In the genomic region with DNA sequence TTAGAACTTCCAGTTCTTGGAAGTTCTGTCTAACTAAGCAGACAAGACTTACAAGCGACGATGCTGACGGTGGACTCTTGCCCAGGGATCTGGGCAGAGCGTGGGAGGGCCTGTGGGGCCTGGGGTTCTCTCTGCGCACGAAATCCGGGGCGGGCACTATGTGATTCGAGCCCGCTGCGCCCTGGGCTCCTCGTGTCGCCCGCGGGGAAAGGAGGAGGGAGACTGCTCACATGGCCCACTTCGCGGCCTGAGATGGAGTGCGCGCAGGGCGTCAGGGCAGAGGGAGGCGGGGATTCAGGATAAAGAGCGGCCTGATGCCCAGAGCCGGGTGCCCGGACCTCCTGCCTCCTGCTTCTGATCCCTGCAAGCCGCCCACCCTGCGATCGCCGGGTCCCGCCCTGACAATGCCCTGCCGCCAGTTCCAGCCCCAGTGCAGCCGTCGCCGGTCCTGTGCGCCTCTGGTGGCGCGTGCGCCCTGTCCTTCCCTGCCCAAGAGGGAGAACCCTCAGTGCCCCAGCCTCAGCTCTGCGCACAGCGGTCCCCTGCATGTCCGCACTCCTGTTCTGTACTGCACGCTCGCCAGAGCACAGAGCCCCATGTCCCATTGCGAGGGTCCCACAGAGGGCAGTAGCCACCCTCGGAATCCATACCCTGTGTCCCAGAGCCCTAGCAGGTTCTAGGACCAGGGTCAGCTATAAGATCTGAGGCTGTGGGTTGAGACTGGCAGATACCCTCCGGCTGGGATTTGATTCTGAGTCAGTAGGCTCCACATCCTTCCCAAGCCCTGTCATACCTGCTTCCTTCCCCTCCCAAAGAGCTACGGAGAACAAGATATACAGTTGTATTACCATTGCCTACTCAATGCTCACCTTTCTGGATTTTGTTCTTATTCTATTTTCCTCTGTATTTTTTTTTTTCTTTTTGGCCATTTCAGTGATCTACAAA, we compare ENCODE assay signal across 8 cellular contexts.
A peak's percentile ranks its signal among the peaks of the same experiment; 100 is the strongest.
DNase-seq lines count a peak whose midpoint lies in the region; ATAC-seq lines count a peak whose summit lies in the region.

No MANE protein-coding gene starts in this region.

- H3K9me3 Mint-ChIP-seq in T-helper 2 cell treated with Interferon-gamma antibody and Interleukin-4, amounts not matched to agents 5 μg/mL and 100 μg/mL, for 36 hours: no peaks in the 10 kb centered on the region
- no peaks in the 10 kb centered on the region for H3K9me3 Mint-ChIP-seq in natural killer cell treated with Interleukin-12 subunit alpha and Interleukin-12 subunit beta and Interleukin-15 and Interleukin-18, amount 100 ng/mL, for 72 hours

- no peaks in the 10 kb centered on the region for H3K27me3 ChIP-seq in endocrine pancreas (ENCODE audit: control insufficient read depth, insufficient read depth, low read length)

- ATAC-seq in natural killer cell treated with Interleukin-12 subunit alpha and Interleukin-12 subunit beta and Interleukin-15 and Interleukin-18, amount 100 ng/mL, for 72 hours: peak; percentile 50 to 52
- no peak for ATAC-seq in GM21529 (IDR thresholded peaks at IDR 0.05; ENCODE audit: unreplicated experiment)
- ATAC-seq in GM18867 (IDR thresholded peaks at IDR 0.05; ENCODE audit: unreplicated experiment): no peak

- peaks cover 3% of the 10 kb centered on the region for H3K4me1 ChIP-seq in endocrine pancreas (ENCODE audit: control insufficient read depth, insufficient read depth, low read length)

- H3K4me3 ChIP-seq in endocrine pancreas (ENCODE audit: control insufficient read depth, insufficient read depth, low read length): peak overlapping the region; percentile 56

- H3K36me3 ChIP-seq in endocrine pancreas (ENCODE audit: control insufficient read depth, insufficient read depth, low read length): no peaks in the 10 kb centered on the region

- no peaks in the 10 kb centered on the region for H3K9me3 ChIP-seq in endocrine pancreas (ENCODE audit: control insufficient read depth, low read length)

- H3K27ac Mint-ChIP-seq in T-helper 2 cell treated with Interferon-gamma antibody and Interleukin-4, amounts not matched to agents 5 μg/mL and 100 μg/mL, for 36 hours: no peak overlapping the region
- no peak overlapping the region for H3K27ac Mint-ChIP-seq in natural killer cell treated with Interleukin-12 subunit alpha and Interleukin-12 subunit beta and Interleukin-15 and Interleukin-18, amount 100 ng/mL, for 72 hours

- H3K4me1 Mint-ChIP-seq in T-helper 2 cell treated with Interferon-gamma antibody and Interleukin-4, amounts not matched to agents 5 μg/mL and 100 μg/mL, for 36 hours (ENCODE audit: low read depth): peaks cover 3% of the 10 kb centered on the region
- no peaks in the 10 kb centered on the region for H3K4me1 Mint-ChIP-seq in natural killer cell treated with Interleukin-12 subunit alpha and Interleukin-12 subunit beta and Interleukin-15 and Interleukin-18, amount 100 ng/mL, for 72 hours (ENCODE audit: low read depth in 2 of 2)

- H3K4me3 Mint-ChIP-seq in T-helper 2 cell treated with Interferon-gamma antibody and Interleukin-4, amounts not matched to agents 5 μg/mL and 100 μg/mL, for 36 hours: peak overlapping the region; percentile 36
- no peak overlapping the region for H3K4me3 Mint-ChIP-seq in natural killer cell treated with Interleukin-12 subunit alpha and Interleukin-12 subunit beta and Interleukin-15 and Interleukin-18, amount 100 ng/mL, for 72 hours

- DNase-seq in DMS53 treated with DMSO at 0.1 percent for 48 hours (lab: John Stamatoyannopoulos, UW; ENCODE audit: unreplicated experiment) (peak; percentile 78), NOMO-1 treated with DMSO at 0.1 percent for 48 hours (lab: John Stamatoyannopoulos, UW; ENCODE audit: unreplicated experiment) (no peak), NAMALWA (ENCODE audit: low spot score) (no peak)
- DNase-seq in T-helper 2 cell treated with Interferon-gamma antibody and Interleukin-4, amounts not matched to agents 5 μg/mL and 100 μg/mL, for 36 hours (ENCODE audit: low spot score): no peak
- no peak for DNase-seq in natural killer cell treated with Interleukin-12 subunit alpha and Interleukin-12 subunit beta and Interleukin-15 and Interleukin-18, amount 100 ng/mL, for 72 hours (ENCODE audit: low spot score)

- H3K27me3 Mint-ChIP-seq in T-helper 2 cell treated with Interferon-gamma antibody and Interleukin-4, amounts not matched to agents 5 μg/mL and 100 μg/mL, for 36 hours (ENCODE audit: low read depth): peaks cover 56% of the 10 kb centered on the region
- peaks cover 33 to 52% of the 10 kb centered on the region in 2 donors for H3K27me3 Mint-ChIP-seq in natural killer cell treated with Interleukin-12 subunit alpha and Interleukin-12 subunit beta and Interleukin-15 and Interleukin-18, amount 100 ng/mL, for 72 hours

- no peaks in the 10 kb centered on the region for H3K36me3 Mint-ChIP-seq in T-helper 2 cell treated with Interferon-gamma antibody and Interleukin-4, amounts not matched to agents 5 μg/mL and 100 μg/mL, for 36 hours (ENCODE audit: low read depth)
- H3K36me3 Mint-ChIP-seq in natural killer cell treated with Interleukin-12 subunit alpha and Interleukin-12 subunit beta and Interleukin-15 and Interleukin-18, amount 100 ng/mL, for 72 hours: no peaks in the 10 kb centered on the region

- H3K9ac ChIP-seq in endocrine pancreas (ENCODE audit: control insufficient read depth, insufficient read depth, low read length): no peak overlapping the region

Comparison
In these comparisons a context has a peak if more than half of its experiments do, and no peak if none do; other contexts are left out.
1. ATAC-seq: peak in natural killer cell treated with Interleukin-12 subunit alpha and Interleukin-12 subunit beta and Interleukin-15 and Interleukin-18, amount 100 ng/mL, for 72 hours (2 of 2); none in GM21529 (single experiment) and GM18867 (single experiment).